12 cellular contexts compared by ENCODE assay signal in genomic region chr14:68247281-68247680, GRCh38.
DNase-seq lines count a peak whose midpoint lies in the region; ATAC-seq, FAIRE-seq and TF ChIP-seq lines count a peak whose summit lies in the region.
"Had no signal": no experiment of that assay in that cellular context is flagged by ENCODE, and none has a peak within 500 bp of the region (broad histone marks: within the 10 kb centered on the region; RNA-seq: fewer than 3 reads in every experiment).

No MANE protein-coding gene starts in this region.

- H4K20me1 ChIP-seq in Loucy (ENCODE audit: insufficient read depth, low read length, poor library complexity, severe bottlenecking) (no peaks in the 10 kb centered on the region), GM12878 (ENCODE audit: control insufficient read depth, insufficient read depth) (no peaks in the 10 kb centered on the region)

- POLR2A ChIA-PET in GM12878 (lab: Charles Lee) = interaction anchor here (0.6 to 3.7 kb wide), 8 partner anchors 24 to 580 kb away, joined by 3 to 10 read pairs (median 3); partner anchors contain the start of gene ZFP36L1

- intact Hi-C loops in GM12878 (cut with micrococcal nuclease; ENCODE audit: unreplicated experiment) = loop anchor here (2.0 to 10.0 kb wide), 3 partner anchors 36 to 848 kb away; no protein-coding TSS in a partner anchor

- H3K9me3 ChIP-seq in Loucy (ENCODE audit: insufficient read depth, low read depth, low read length) = no peaks in the 10 kb centered on the region
- no peaks in the 10 kb centered on the region; the same call in 2 of the 3 replicates for H3K9me3 ChIP-seq in GM12878 (replicated peaks; ENCODE audit: control insufficient read depth, insufficient read depth, low read length)
- no peaks in the 10 kb centered on the region for H3K9me3 ChIP-seq in mucosa of stomach (ENCODE audit: control insufficient read depth, low read length)
- no peaks in the 10 kb centered on the region for H3K9me3 ChIP-seq in thoracic aorta

- H2AFZ ChIP-seq in Loucy (ENCODE audit: low read length) (no peak overlapping the region), GM12878 (ENCODE audit: control insufficient read depth, low read depth, low read length) (no peak overlapping the region)

- WGBS in GM12878 (ENCODE audit: insufficient coverage, insufficient replicate concordance, low lambda C conversion rate, missing lambda C conversion rate) = 96% methylated on average over 3 of the region's 3 CpGs

- no peaks in the 10 kb centered on the region for H3F3A ChIP-seq in Loucy (ENCODE audit: low read depth)

- no TSS peak for BruUV-seq in GM12878 (replicated peaks; lab: Mats Ljungman, UMichigan)

- SMC1A ChIA-PET in GM12878 (lab: Charles Lee; ENCODE audit: uncharacterized antibody, unreplicated experiment) = interaction anchor here (0.7 to 13.5 kb wide), 51 partner anchors 8 to 597 kb away, joined by 3 to 314 read pairs (median 6); no protein-coding TSS in a partner anchor

- no peak overlapping the region for H3K4me2 ChIP-seq in Loucy (ENCODE audit: low read depth, low read length, poor library complexity, severe bottlenecking)
- no peak overlapping the region for H3K4me2 ChIP-seq in GM12878 (ENCODE audit: control insufficient read depth, insufficient read depth)

- DNase-seq in GM12878 (ENCODE audit: low read depth, low spot score) (no peak), thoracic aorta (ENCODE audit: low spot score) (no peak), C1 segment of cervical spinal cord (lab: John Stamatoyannopoulos, UW) (no peak), substantia nigra (lab: John Stamatoyannopoulos, UW) (no peak)
- DNase-seq: amniotic stem cell; CD4-positive, CD25-positive, alpha-beta regulatory T cell; kidney; NK-92 treated with Interleukin-12 subunit alpha and Interleukin-12 subunit beta, amount 100 ng/mL, for 24 hours; stimulated activated CD4-positive, alpha-beta T cell treated with anti-CD3 and anti-CD28 coated beads, Interleukin-1b, Interleukin-23, amount 100 ng/mL, for 48 hours had no signal

- no peak for TF ChIP-seq POLR2A in GM12878 (IDR thresholded peaks at IDR 0.05; ENCODE audit: low read depth, low read length)

- in situ Hi-C loops in GM12878 (cut with MboI) = loop anchor here (5.0 kb wide), 2 partner anchors 305 to 545 kb away; partner anchors contain the start of gene ZFP36L1

- no peaks in the 10 kb centered on the region for H3K27me3 ChIP-seq in Loucy (ENCODE audit: insufficient read depth, low read length, poor library complexity, severe bottlenecking)
- H3K27me3 ChIP-seq in GM12878 (replicated peaks in 1 of 2; ENCODE audit: control insufficient read depth in 2 of 2, insufficient read depth in 2 of 2, low read length in 1 of 2) = no peaks in the 10 kb centered on the region
- H3K27me3 ChIP-seq in mucosa of stomach (ENCODE audit: control insufficient read depth, insufficient read depth, low read length) = no peaks in the 10 kb centered on the region
- no peaks in the 10 kb centered on the region for H3K27me3 ChIP-seq in thoracic aorta (replicated peaks; ENCODE audit: insufficient read depth)

- H3K79me2 ChIP-seq in Loucy (ENCODE audit: insufficient read depth, low read length) (no peaks in the 10 kb centered on the region), GM12878 (ENCODE audit: control insufficient read depth, insufficient read depth, low read length) (no peaks in the 10 kb centered on the region)

- no peak for TF ChIP-seq EP300 in GM12878 (IDR thresholded peaks at IDR 0.05; ENCODE audit: borderline replicate concordance in 1 of 2, control insufficient read depth in 1 of 2, low read depth in 2 of 2, low read length in 2 of 2)

- TF ChIP-seq CTCF in Loucy (conservative IDR thresholded peaks at IDR 0.05; ENCODE audit: low read length) (no peak), GM12878 (IDR thresholded peaks at IDR 0.05 in 2 of 3, conservative IDR thresholded peaks at IDR 0.05 in 1 of 3; ENCODE audit: control insufficient read depth in 2 of 3, extremely low read depth in 1 of 3, insufficient read depth in 1 of 3, low read depth in 3 of 3, low read length in 3 of 3) (no peak), thoracic aorta (IDR thresholded peaks at IDR 0.05) (no peak)

- no peak for ATAC-seq in GM12878
- no peak for ATAC-seq in thoracic aorta (ENCODE audit: insufficient number of reproducible peaks, low FRiP score, low read depth)
- no peak for ATAC-seq in GM21576 (IDR thresholded peaks at IDR 0.05; ENCODE audit: unreplicated experiment)

- H3K4me3 ChIP-seq in Loucy (ENCODE audit: low read length, poor library complexity, severe bottlenecking) (no peak overlapping the region), GM12878 (no peak overlapping the region), mucosa of stomach (ENCODE audit: low read length) (no peak overlapping the region), thoracic aorta (no peak overlapping the region)

- H3K27ac ChIP-seq in GM12878 (ENCODE audit: control insufficient read depth, insufficient read depth) (no peak overlapping the region), thoracic aorta (peak overlapping the region; percentile 82 to 88), substantia nigra (ENCODE audit: low read depth, low read length, poor library complexity, severe bottlenecking) (no peak overlapping the region)

- CTCF ChIA-PET in GM12878 (lab: Yijun Ruan, JAX) = interaction anchor here (0.7 to 11.1 kb wide), 43 partner anchors 9 to 615 kb away, joined by 3 to 310 read pairs (median 4); no protein-coding TSS in a partner anchor

- RAD21 ChIA-PET in GM12878 (lab: Charles Lee; ENCODE audit: unreplicated experiment) = interaction anchor here (0.7 to 15.6 kb wide), 31 partner anchors 9 to 616 kb away, joined by 3 to 292 read pairs (median 6); partner anchors contain the start of gene ZFP36L1

- no peak for FAIRE-seq in GM12878 (lab: Jason Lieb, UNC)
- FAIRE-seq: kidney had no signal

- H3K36me3 ChIP-seq in Loucy (ENCODE audit: insufficient read depth, low read length) (no peaks in the 10 kb centered on the region), GM12878 (ENCODE audit: control insufficient read depth in 2 of 2, insufficient read depth in 2 of 2, low read length in 1 of 2) (no peaks in the 10 kb centered on the region), mucosa of stomach (ENCODE audit: control insufficient read depth, insufficient read depth, low read length) (no peaks in the 10 kb centered on the region), thoracic aorta (no peaks in the 10 kb centered on the region)

- H3K9ac ChIP-seq in Loucy (ENCODE audit: low read depth, low read length, poor library complexity, severe bottlenecking) (peak overlapping the region; percentile 58), GM12878 (ENCODE audit: control insufficient read depth, insufficient read depth, low read length) (no peak overlapping the region), mucosa of stomach (ENCODE audit: low read length) (peak overlapping the region; percentile 23)

- H3K4me1 ChIP-seq in Loucy (ENCODE audit: insufficient read depth, low read length, poor library complexity, severe bottlenecking) (peaks cover 66% of the 10 kb centered on the region), GM12878 (ENCODE audit: control insufficient read depth, insufficient read depth, low read length) (peaks cover 40% of the 10 kb centered on the region), mucosa of stomach (ENCODE audit: control insufficient read depth, insufficient read depth, low read length) (peaks cover 81% of the 10 kb centered on the region), thoracic aorta (ENCODE audit: control insufficient read depth in 1 of 2, low read depth in 2 of 2) (peaks cover 55 to 71% of the 10 kb centered on the region in 2 donors)

- H3K9me2 ChIP-seq in Loucy (replicated peaks; ENCODE audit: low read depth, low read length) = no peaks in the 10 kb centered on the region

- no peak for TF ChIP-seq RAD21 in GM12878 (IDR thresholded peaks at IDR 0.05; ENCODE audit: insufficient read depth, low read depth, low read length)

TF ChIP-seq in GM12878, 131 proteins besides CTCF, POLR2A, EP300 and RAD21:
- 0 out of 2 replicates have a peak, but pooled peaks have one; percentile 15 for TF ChIP-seq RUNX3 (IDR thresholded peaks at IDR 0.05; ENCODE audit: low read length)
- no peak for TF ChIP-seq JUND (IDR thresholded peaks at IDR 0.05; ENCODE audit: low read depth, low read length)

Comparison
In these comparisons a context has a peak if more than half of its experiments do, and no peak if none do; other contexts are left out.
1. H3K27ac ChIP-seq: peak in thoracic aorta (2 of 2); none in GM12878 (single experiment) and substantia nigra (single experiment).